19 cellular contexts compared by ENCODE assay signal in genomic region chr12:74129702-74130101, GRCh38.
DNase-seq lines count a peak whose midpoint lies in the region; ATAC-seq and TF ChIP-seq lines count a peak whose summit lies in the region.
"Had no signal": no experiment of that assay in that cellular context is flagged by ENCODE, and none has a peak within 500 bp of the region (broad histone marks: within the 10 kb centered on the region; RNA-seq: fewer than 3 reads in every experiment).

No MANE protein-coding gene starts in this region.

- H3K9me3 Mint-ChIP-seq in GM23338 = no peaks in the 10 kb centered on the region
- no peaks in the 10 kb centered on the region for H3K9me3 Mint-ChIP-seq in activated T-helper 1 cell treated with anti-CD3 and anti-CD28 coated beads, Interleukin-12 subunit alpha, Interleukin-12 subunit beta, Interleukin-2, Interleukin-4 antibody, amounts not matched to agents 30 ng/mL and 10 ng/mL and 1 ng/mL, durations not matched to agents 14 hours and 24 hours and 36 hours

- no peaks in the 10 kb centered on the region for H3K9me2 ChIP-seq in GM23338 (ENCODE audit: insufficient read depth)

- H4K20me1 ChIP-seq in GM23338 (replicated peaks; ENCODE audit: insufficient read depth) = no peaks in the 10 kb centered on the region

- no peak for ATAC-seq in GM23338
- ATAC-seq: HepG2 had no signal

- H2AFZ ChIP-seq in GM23338 = peak overlapping the region; percentile 25; the same call in 1 of the 2 replicates

- H3F3A ChIP-seq in GM23338 (replicated peaks; ENCODE audit: low read depth) = no peaks in the 10 kb centered on the region

- TF ChIP-seq CTCF in GM23338 (conservative IDR thresholded peaks at IDR 0.05; ENCODE audit: low read depth in 2 of 2) = no peak

- H3K27ac ChIP-seq in GM23338 (ENCODE audit: low read depth) = no peak overlapping the region
- peak overlapping the region; percentile 43 for H3K27ac ChIP-seq in SK-N-MC

- no peaks in the 10 kb centered on the region for H3K4me1 ChIP-seq in GM23338 (ENCODE audit: insufficient read depth)

- no peak overlapping the region for H3K9ac ChIP-seq in SK-N-MC (ENCODE audit: insufficient read length)

- peaks cover 1% of the 10 kb centered on the region for H3K27me3 Mint-ChIP-seq in GM23338 (ENCODE audit: insufficient read depth, low read depth, poor library complexity)
- no peaks in the 10 kb centered on the region for H3K27me3 Mint-ChIP-seq in activated T-helper 1 cell treated with anti-CD3 and anti-CD28 coated beads, Interleukin-12 subunit alpha, Interleukin-12 subunit beta, Interleukin-2, Interleukin-4 antibody, amounts not matched to agents 30 ng/mL and 10 ng/mL and 1 ng/mL, durations not matched to agents 14 hours and 24 hours and 36 hours (ENCODE audit: insufficient read depth)
- H3K27me3 Mint-ChIP-seq: CD4-positive, CD25-positive, alpha-beta regulatory T cell had no signal

- H3K9me3 ChIP-seq in SK-N-MC (ENCODE audit: low read depth, low read length) = no peaks in the 10 kb centered on the region

- H3K4me1 Mint-ChIP-seq in GM23338 = no peaks in the 10 kb centered on the region
- H3K4me1 Mint-ChIP-seq in activated T-helper 1 cell treated with anti-CD3 and anti-CD28 coated beads, Interleukin-12 subunit alpha, Interleukin-12 subunit beta, Interleukin-2, Interleukin-4 antibody, amounts not matched to agents 30 ng/mL and 10 ng/mL and 1 ng/mL, durations not matched to agents 14 hours and 24 hours and 36 hours (ENCODE audit: low read depth) = no peaks in the 10 kb centered on the region
- H3K4me1 Mint-ChIP-seq: CD4-positive, CD25-positive, alpha-beta regulatory T cell; H9 had no signal

- no peak overlapping the region for H3K4me3 Mint-ChIP-seq in GM23338
- H3K4me3 Mint-ChIP-seq in activated T-helper 1 cell treated with anti-CD3 and anti-CD28 coated beads, Interleukin-12 subunit alpha, Interleukin-12 subunit beta, Interleukin-2, Interleukin-4 antibody, amounts not matched to agents 30 ng/mL and 10 ng/mL and 1 ng/mL, durations not matched to agents 14 hours and 24 hours and 36 hours = no peak overlapping the region
- H3K4me3 Mint-ChIP-seq: CD4-positive, CD25-positive, alpha-beta regulatory T cell; H9 had no signal

- H3K4me3 ChIP-seq in GM23338 (no peak overlapping the region), SK-N-MC (peak overlapping the region; percentile 27; the same call in 1 of the 2 replicates)

- no peaks in the 10 kb centered on the region for H3K79me2 ChIP-seq in GM23338 (replicated peaks; ENCODE audit: insufficient read depth)

- H3K27me3 ChIP-seq in GM23338 (ENCODE audit: insufficient read depth) = no peaks in the 10 kb centered on the region

- no peak overlapping the region for H3K4me2 ChIP-seq in GM23338

- H3K36me3 ChIP-seq in GM23338 (ENCODE audit: insufficient read depth) (no peaks in the 10 kb centered on the region), SK-N-MC (ENCODE audit: insufficient read depth, low read length) (no peaks in the 10 kb centered on the region)

- H3K27ac Mint-ChIP-seq in GM23338 = no peak overlapping the region
- no peak overlapping the region for H3K27ac Mint-ChIP-seq in activated T-helper 1 cell treated with anti-CD3 and anti-CD28 coated beads, Interleukin-12 subunit alpha, Interleukin-12 subunit beta, Interleukin-2, Interleukin-4 antibody, amounts not matched to agents 30 ng/mL and 10 ng/mL and 1 ng/mL, durations not matched to agents 14 hours and 24 hours and 36 hours
- H3K27ac Mint-ChIP-seq: CD4-positive, CD25-positive, alpha-beta regulatory T cell; H9 had no signal

- DNase-seq in GM23338 (ENCODE audit: low spot score) (no peak), SK-N-MC (ENCODE audit: low read depth, low spot score) (no peak), brain pericyte (ENCODE audit: low read depth, low spot score) (peak; percentile 20), renal cortical epithelial cell (ENCODE audit: low read depth) (peak; percentile 7), NCI-H1105 (lab: John Stamatoyannopoulos, UW) (no peak), NCI-H2196 (lab: John Stamatoyannopoulos, UW; ENCODE audit: unreplicated experiment) (no peak), D341Med (ENCODE audit: low spot score) (no peak)
- DNase-seq in activated T-helper 1 cell treated with anti-CD3 and anti-CD28 coated beads, Interleukin-12 subunit alpha, Interleukin-12 subunit beta, Interleukin-2, Interleukin-4 antibody, amounts not matched to agents 30 ng/mL and 10 ng/mL and 1 ng/mL, durations not matched to agents 14 hours and 24 hours and 36 hours (ENCODE audit: low spot score) = no peak
- DNase-seq: ACHN; Calu3; CD4-positive, CD25-positive, alpha-beta regulatory T cell; DMS79 treated with DMSO at 0.1 percent for 48 hours; H9; Karpas-422; NCI-H1436 treated with DMSO at 0.1 percent for 48 hours; NCI-H2081 treated with DMSO at 0.1 percent for 48 hours; NCI-H2227 treated with DMSO at 0.1 percent for 48 hours; NCI-H526 treated with DMSO at 0.1 percent for 48 hours had no signal

- intact Hi-C loops in activated T-helper 1 cell treated with anti-CD3 and anti-CD28 coated beads, Interleukin-12 subunit alpha, Interleukin-12 subunit beta, Interleukin-2, Interleukin-4 antibody, amounts not matched to agents 30 ng/mL and 10 ng/mL and 1 ng/mL, durations not matched to agents 14 hours and 24 hours and 36 hours (cut with micrococcal nuclease) = no loop called here

- no peaks in the 10 kb centered on the region; the same call in 2 of the 3 replicates for H3K36me3 Mint-ChIP-seq in GM23338 (ENCODE audit: low read depth)
- H3K36me3 Mint-ChIP-seq in activated T-helper 1 cell treated with anti-CD3 and anti-CD28 coated beads, Interleukin-12 subunit alpha, Interleukin-12 subunit beta, Interleukin-2, Interleukin-4 antibody, amounts not matched to agents 30 ng/mL and 10 ng/mL and 1 ng/mL, durations not matched to agents 14 hours and 24 hours and 36 hours (ENCODE audit: low read depth) = no peaks in the 10 kb centered on the region
- H3K36me3 Mint-ChIP-seq: CD4-positive, CD25-positive, alpha-beta regulatory T cell had no signal

TF ChIP-seq in GM23338, 12 proteins besides CTCF, POLR2A, EP300 and RAD21 (continues in another document):
- TF ChIP-seq, protein P1, sequence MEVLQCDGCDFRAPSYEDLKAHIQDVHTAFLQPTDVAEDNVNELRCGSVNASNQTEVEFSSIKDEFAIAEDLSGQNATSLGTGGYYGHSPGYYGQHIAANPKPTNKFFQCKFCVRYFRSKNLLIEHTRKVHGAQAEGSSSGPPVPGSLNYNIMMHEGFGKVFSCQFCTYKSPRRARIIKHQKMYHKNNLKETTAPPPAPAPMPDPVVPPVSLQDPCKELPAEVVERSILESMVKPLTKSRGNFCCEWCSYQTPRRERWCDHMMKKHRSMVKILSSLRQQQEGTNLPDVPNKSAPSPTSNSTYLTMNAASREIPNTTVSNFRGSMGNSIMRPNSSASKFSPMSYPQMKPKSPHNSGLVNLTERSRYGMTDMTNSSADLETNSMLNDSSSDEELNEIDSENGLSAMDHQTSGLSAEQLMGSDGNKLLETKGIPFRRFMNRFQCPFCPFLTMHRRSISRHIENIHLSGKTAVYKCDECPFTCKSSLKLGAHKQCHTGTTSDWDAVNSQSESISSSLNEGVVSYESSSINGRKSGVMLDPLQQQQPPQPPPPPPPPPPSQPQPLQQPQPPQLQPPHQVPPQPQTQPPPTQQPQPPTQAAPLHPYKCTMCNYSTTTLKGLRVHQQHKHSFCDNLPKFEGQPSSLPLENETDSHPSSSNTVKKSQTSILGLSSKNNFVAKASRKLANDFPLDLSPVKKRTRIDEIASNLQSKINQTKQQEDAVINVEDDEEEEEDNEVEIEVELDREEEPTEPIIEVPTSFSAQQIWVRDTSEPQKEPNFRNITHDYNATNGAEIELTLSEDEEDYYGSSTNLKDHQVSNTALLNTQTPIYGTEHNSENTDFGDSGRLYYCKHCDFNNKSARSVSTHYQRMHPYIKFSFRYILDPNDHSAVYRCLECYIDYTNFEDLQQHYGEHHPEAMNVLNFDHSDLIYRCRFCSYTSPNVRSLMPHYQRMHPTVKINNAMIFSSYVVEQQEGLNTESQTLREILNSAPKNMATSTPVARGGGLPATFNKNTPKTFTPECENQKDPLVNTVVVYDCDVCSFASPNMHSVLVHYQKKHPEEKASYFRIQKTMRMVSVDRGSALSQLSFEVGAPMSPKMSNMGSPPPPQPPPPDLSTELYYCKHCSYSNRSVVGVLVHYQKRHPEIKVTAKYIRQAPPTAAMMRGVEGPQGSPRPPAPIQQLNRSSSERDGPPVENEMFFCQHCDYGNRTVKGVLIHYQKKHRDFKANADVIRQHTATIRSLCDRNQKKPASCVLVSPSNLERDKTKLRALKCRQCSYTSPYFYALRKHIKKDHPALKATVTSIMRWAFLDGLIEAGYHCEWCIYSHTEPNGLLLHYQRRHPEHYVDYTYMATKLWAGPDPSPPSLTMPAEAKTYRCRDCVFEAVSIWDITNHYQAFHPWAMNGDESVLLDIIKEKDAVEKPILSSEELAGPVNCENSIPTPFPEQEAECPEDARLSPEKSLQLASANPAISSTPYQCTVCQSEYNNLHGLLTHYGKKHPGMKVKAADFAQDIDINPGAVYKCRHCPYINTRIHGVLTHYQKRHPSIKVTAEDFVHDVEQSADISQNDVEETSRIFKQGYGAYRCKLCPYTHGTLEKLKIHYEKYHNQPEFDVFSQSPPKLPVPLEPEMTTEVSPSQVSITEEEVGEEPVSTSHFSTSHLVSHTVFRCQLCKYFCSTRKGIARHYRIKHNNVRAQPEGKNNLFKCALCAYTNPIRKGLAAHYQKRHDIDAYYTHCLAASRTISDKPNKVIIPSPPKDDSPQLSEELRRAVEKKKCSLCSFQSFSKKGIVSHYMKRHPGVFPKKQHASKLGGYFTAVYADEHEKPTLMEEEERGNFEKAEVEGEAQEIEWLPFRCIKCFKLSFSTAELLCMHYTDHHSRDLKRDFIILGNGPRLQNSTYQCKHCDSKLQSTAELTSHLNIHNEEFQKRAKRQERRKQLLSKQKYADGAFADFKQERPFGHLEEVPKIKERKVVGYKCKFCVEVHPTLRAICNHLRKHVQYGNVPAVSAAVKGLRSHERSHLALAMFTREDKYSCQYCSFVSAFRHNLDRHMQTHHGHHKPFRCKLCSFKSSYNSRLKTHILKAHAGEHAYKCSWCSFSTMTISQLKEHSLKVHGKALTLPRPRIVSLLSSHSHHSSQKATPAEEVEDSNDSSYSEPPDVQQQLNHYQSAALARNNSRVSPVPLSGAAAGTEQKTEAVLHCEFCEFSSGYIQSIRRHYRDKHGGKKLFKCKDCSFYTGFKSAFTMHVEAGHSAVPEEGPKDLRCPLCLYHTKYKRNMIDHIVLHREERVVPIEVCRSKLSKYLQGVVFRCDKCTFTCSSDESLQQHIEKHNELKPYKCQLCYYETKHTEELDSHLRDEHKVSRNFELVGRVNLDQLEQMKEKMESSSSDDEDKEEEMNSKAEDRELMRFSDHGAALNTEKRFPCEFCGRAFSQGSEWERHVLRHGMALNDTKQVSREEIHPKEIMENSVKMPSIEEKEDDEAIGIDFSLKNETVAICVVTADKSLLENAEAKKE (CRISPR knock-in tag; IDR thresholded peaks at IDR 0.05) = no peak

Comparison
In these comparisons a context has a peak if more than half of its experiments do, and no peak if none do; other contexts are left out.
1. DNase-seq: peak in brain pericyte (single experiment) and renal cortical epithelial cell (single experiment); none in GM23338 (single experiment), SK-N-MC (single experiment), NCI-H1105 (single experiment), NCI-H2196 (single experiment), D341Med (single experiment) and activated T-helper 1 cell treated with anti-CD3 and anti-CD28 coated beads, Interleukin-12 subunit alpha, Interleukin-12 subunit beta, Interleukin-2, Interleukin-4 antibody, amounts not matched to agents 30 ng/mL and 10 ng/mL and 1 ng/mL, durations not matched to agents 14 hours and 24 hours and 36 hours (single experiment).